Comparison of ENCODE assay signal across 35 cellular contexts in genomic region chr1:115379943-115380342, GRCh38. TPM values are rescaled to one million over a fixed set of nuclear protein-coding genes. Genes with fewer than 3 reads are reported as not detected.
"Had no signal": no experiment of that assay in that cellular context is flagged by ENCODE, and none has a peak within 500 bp of the region (broad histone marks: within the 10 kb centered on the region; RNA-seq: fewer than 3 reads in every experiment).

No MANE protein-coding gene starts in this region.

- H3K27me3 ChIP-seq: MG63 had no signal

- DNase-seq: Karpas-422, Kasumi-1, MG63, MM.1S, MV-4-11, NCI-H1048, NCI-H1092, NCI-H1092 treated with DMSO at 0.1 percent for 48 hours, NCI-H1105, NCI-H1105 treated with DMSO at 0.1 percent for 48 hours, NCI-H1417, NCI-H1417 treated with DMSO at 0.1 percent for 48 hours, NCI-H1436, NCI-H1436 treated with DMSO at 0.1 percent for 48 hours, NCI-H146, NCI-H1694, NCI-H1694 treated with DMSO at 0.1 percent for 48 hours, NCI-H187, NCI-H187 treated with DMSO at 0.1 percent for 48 hours, NCI-H1930, NCI-H2029, NCI-H2029 treated with DMSO at 0.1 percent for 48 hours, NCI-H2081, NCI-H2081 treated with DMSO at 0.1 percent for 48 hours, NCI-H2107, NCI-H2171, NCI-H2171 treated with DMSO at 0.1 percent for 48 hours, NCI-H2227 treated with DMSO at 0.1 percent for 48 hours, NCI-H226, NCI-H345, NCI-H446, NCI-H446 treated with DMSO at 0.1 percent for 48 hours, NCI-H510A, NCI-H510A treated with DMSO at 0.1 percent for 48 hours had no signal

- H3K36me3 ChIP-seq: MG63 had no signal

- H3K4me3 ChIP-seq: MG63 had no signal

- H3K9me3 ChIP-seq: MG63 had no signal

RNA-seq across cellular contexts. Expression of gene NGF, which starts 41.9 kb away (rescaled TPM):
- total RNA-seq: LHCN-M2 had no signal
